Comparison of ENCODE assay signal across 3 cellular contexts in genomic region chr7:133779500-133779899, GRCh38.
DNase-seq lines count a peak whose midpoint lies in the region; ATAC-seq, FAIRE-seq and TF ChIP-seq lines count a peak whose summit lies in the region.
"Not testable (repeated sequence)": the region's sequence is repeated elsewhere in the genome, so short reads cannot be mapped to it uniquely, and the experiment has no call there.

No MANE protein-coding gene starts in this region.

- not testable (repeated sequence) for TF ChIP-seq EP300 in K562 (IDR thresholded peaks at IDR 0.05; ENCODE audit: low read length)

- H3K79me2 ChIP-seq in K562 (ENCODE audit: control insufficient read depth, insufficient read depth, low read length) = not testable (repeated sequence)

- intact Hi-C loops in K562 (cut with micrococcal nuclease); testis (cut with DNase I; ENCODE audit: low total_unique reads): not testable (repeated sequence)

- not testable (repeated sequence) for TF ChIP-seq CTCF in K562 (IDR thresholded peaks at IDR 0.05 in 2 of 3, conservative IDR thresholded peaks at IDR 0.05 in 1 of 3; ENCODE audit: insufficient read depth in 2 of 3, low read depth in 1 of 3, low read length in 3 of 3); testis (IDR thresholded peaks at IDR 0.05)

- not testable (repeated sequence) for H3K4me1 ChIP-seq in K562 (replicated peaks in 1 of 2; ENCODE audit: control insufficient read depth in 2 of 2, insufficient read depth in 2 of 2, low read length in 2 of 2); testis

- CTCF ChIA-PET in K562 (lab: Yijun Ruan, JAX; ENCODE audit: low intra/inter-chr PET ratio) = not testable (repeated sequence)

- not testable (repeated sequence) for FAIRE-seq in K562 (lab: Jason Lieb, UNC)

- H3K27me3 ChIP-seq in K562 (ENCODE audit: control insufficient read depth in 2 of 2, insufficient read depth in 2 of 2, low read length in 2 of 2); testis: not testable (repeated sequence)

- POLR2A ChIA-PET in K562 (lab: Yijun Ruan, JAX) = not testable (repeated sequence)

- not testable (repeated sequence) for TF ChIP-seq POLR2A in K562 (conservative IDR thresholded peaks at IDR 0.05); testis (IDR thresholded peaks at IDR 0.05)

- DNase-seq in NAMALWA (ENCODE audit: low spot score) (peak; percentile 29), testis (peak; percentile 60)
- DNase-seq in K562 (ENCODE audit: extremely low read depth in 1 of 4, low spot score in 3 of 4) = not testable (repeated sequence)

- not testable (repeated sequence) for BruUV-seq in K562 (replicated peaks; lab: Mats Ljungman, UMichigan)

- not testable (repeated sequence) for H3K4me3 ChIP-seq in K562, testis

- H3K4me2 ChIP-seq in K562 (ENCODE audit: insufficient read depth, low read length) = not testable (repeated sequence)

- not testable (repeated sequence) for H3K9me3 ChIP-seq in K562 (replicated peaks; ENCODE audit: control insufficient read depth, insufficient read depth, low read depth, low read length); testis

- 51% methylated on average over 4 of the region's 4 CpGs for WGBS in K562 (ENCODE audit: insufficient coverage, low coverage, missing lambda C conversion rate)
- WGBS in testis, 2 donors = 80 to 88% methylated on average over 4 of the region's 4 CpGs

- in situ Hi-C loops in K562 (cut with MboI) = not testable (repeated sequence)

- H3K36me3 ChIP-seq in K562 (ENCODE audit: control insufficient read depth, insufficient read depth, low read length); testis (ENCODE audit: low read depth, missing control alignments): not testable (repeated sequence)

- not testable (repeated sequence) for TF ChIP-seq RAD21 in K562 (CRISPR knock-in tag; conservative IDR thresholded peaks at IDR 0.05 in 1 of 2, IDR thresholded peaks at IDR 0.05 in 1 of 2)

- not testable (repeated sequence) for H3K27ac ChIP-seq in K562 (ENCODE audit: extremely low read depth, low read depth, low read length); testis

- H2AFZ ChIP-seq in K562 (ENCODE audit: low read depth, low read length) = not testable (repeated sequence)

- not testable (repeated sequence) for H3K9me1 ChIP-seq in K562 (ENCODE audit: control insufficient read depth, insufficient read depth, low read length)

- not testable (repeated sequence) for H3K9ac ChIP-seq in K562 (ENCODE audit: insufficient read depth in 1 of 2, low read depth in 2 of 2, low read length in 2 of 2)

- H4K20me1 ChIP-seq in K562 (replicated peaks; ENCODE audit: control insufficient read depth, insufficient read depth, low read length) = not testable (repeated sequence)

- ATAC-seq in K562 = not testable (repeated sequence)

TF ChIP-seq in K562, 482 proteins besides CTCF, POLR2A, EP300 and RAD21:
- TF ChIP-seq CHAMP1 (IDR thresholded peaks at IDR 0.05) (0 out of 2 replicates have a peak, but pooled peaks have one; percentile 34), ASH1L (IDR thresholded peaks at IDR 0.05; ENCODE audit: borderline replicate concordance, low read depth, partially characterized antibody) (peak; percentile 71), CC2D1A (IDR thresholded peaks at IDR 0.05) (peak; percentile 44; the same call in 1 of the 2 replicates), RBM25 (IDR thresholded peaks at IDR 0.05; ENCODE audit: low read depth, low read length, severe bottlenecking) (peak; percentile 38), FOS (IDR thresholded peaks at IDR 0.05; ENCODE audit: extremely low read depth, insufficient read length) (peak; percentile 17), NFYB (IDR thresholded peaks at IDR 0.05; ENCODE audit: extremely low read depth, insufficient read length) (peak; percentile 75)
